1 cellular context compared by ENCODE assay signal in genomic region chr14:103541494-103541943, GRCh38.
A peak's percentile ranks its signal among the peaks of the same experiment; 100 is the strongest.
TF ChIP-seq lines count a peak whose summit lies in the region.

No MANE protein-coding gene starts in this region.

TF ChIP-seq in K562, 482 proteins besides CTCF, POLR2A, EP300 and RAD21:
- TF ChIP-seq ZNF354B (CRISPR knock-in tag; IDR thresholded peaks at IDR 0.05) (no peak), MGA (IDR thresholded peaks at IDR 0.05) (no peak), POLR2G (IDR thresholded peaks at IDR 0.05; ENCODE audit: low read depth, low read length) (peak; percentile 34; the same call in 1 of the 2 replicates), UBTF (IDR thresholded peaks at IDR 0.05; ENCODE audit: borderline replicate concordance in 1 of 2, low read depth in 2 of 2, low read length in 2 of 2) (no peak), HLTF (IDR thresholded peaks at IDR 0.05) (no peak), TAF1 (IDR thresholded peaks at IDR 0.05; ENCODE audit: control insufficient read depth, extremely low read depth, insufficient read depth, low read length, severe bottlenecking) (no peak)
